ENCODE assay signal across 8 cellular contexts in genomic region chr7:45026984-45027773, GRCh38. TPM values are rescaled to one million over a fixed set of nuclear protein-coding genes. Genes with fewer than 3 reads are reported as not detected.
DNase-seq lines count a peak whose midpoint lies in the region; ATAC-seq and TF ChIP-seq lines count a peak whose summit lies in the region.

No MANE protein-coding gene starts in this region.

- H3K36me3 Mint-ChIP-seq in stimulated activated naive B cell treated with anti-CD40 and anti-IgM and Interleukin-4, amounts not matched to agents 10 μg/mL and 1 μg/mL and 100 μg/mL, for 72 hours: peaks cover 52 to 65% of the 10 kb centered on the region in 2 donors

- DNase-seq in GM12865 (ENCODE audit: low read depth) (peak; percentile 72), T-helper 9 cell (peak; percentile 16), fibroblast of lung (ENCODE audit: low read depth in 2 of 2) (peak; percentile 12 to 14), NCI-H2227 (lab: John Stamatoyannopoulos, UW; ENCODE audit: unreplicated experiment) (no peak), ureter (ENCODE audit: low spot score) (no peak)
- DNase-seq in stimulated activated naive B cell treated with anti-CD40 and anti-IgM and Interleukin-4, amounts not matched to agents 10 μg/mL and 1 μg/mL and 100 μg/mL, for 72 hours: no peak

- H3K9me3 Mint-ChIP-seq in stimulated activated naive B cell treated with anti-CD40 and anti-IgM and Interleukin-4, amounts not matched to agents 10 μg/mL and 1 μg/mL and 100 μg/mL, for 72 hours: no peaks in the 10 kb centered on the region

- TF ChIP-seq CTCF in GM12865 (IDR thresholded peaks at IDR 0.05; ENCODE audit: insufficient read depth, low read depth, low read length, missing control alignments) (no peak), fibroblast of lung (conservative IDR thresholded peaks at IDR 0.05 in 1 of 2, IDR thresholded peaks at IDR 0.05 in 1 of 2; ENCODE audit: low read depth in 1 of 2, low read length in 2 of 2) (no peak)

- H3K27me3 ChIP-seq in fibroblast of lung (ENCODE audit: control insufficient read depth, insufficient read depth, low read length): no peaks in the 10 kb centered on the region

- no peak overlapping the region for H3K9ac ChIP-seq in fibroblast of lung (ENCODE audit: insufficient read depth, low read length)

- peaks cover 37% of the 10 kb centered on the region for H3K79me2 ChIP-seq in fibroblast of lung (ENCODE audit: control insufficient read depth, insufficient read depth, low read length)

- H2AFZ ChIP-seq in fibroblast of lung (ENCODE audit: low read length): no peak overlapping the region

- H3K4me2 ChIP-seq in fibroblast of lung (ENCODE audit: extremely low read depth, insufficient read depth, low read length): peak overlapping the region; percentile 25

- peaks cover 3% of the 10 kb centered on the region for H3K4me1 ChIP-seq in fibroblast of lung (ENCODE audit: control insufficient read depth, extremely low read depth, insufficient read depth, low read length)

- no peaks in the 10 kb centered on the region for H3K27me3 Mint-ChIP-seq in stimulated activated naive B cell treated with anti-CD40 and anti-IgM and Interleukin-4, amounts not matched to agents 10 μg/mL and 1 μg/mL and 100 μg/mL, for 72 hours

- ATAC-seq in HG02973 (IDR thresholded peaks at IDR 0.05; ENCODE audit: unreplicated experiment): peak; percentile 42
- ATAC-seq in stimulated activated naive B cell treated with anti-CD40 and anti-IgM and Interleukin-4, amounts not matched to agents 10 μg/mL and 1 μg/mL and 100 μg/mL, for 72 hours (replicated peaks): peak; percentile 72 to 75
- ATAC-seq in HG03280 (IDR thresholded peaks at IDR 0.05; ENCODE audit: unreplicated experiment): no peak

- no peaks in the 10 kb centered on the region for H3K9me3 ChIP-seq in fibroblast of lung (ENCODE audit: control insufficient read depth, insufficient read depth, low read depth, low read length)

- H3K4me1 Mint-ChIP-seq in stimulated activated naive B cell treated with anti-CD40 and anti-IgM and Interleukin-4, amounts not matched to agents 10 μg/mL and 1 μg/mL and 100 μg/mL, for 72 hours: peaks cover 47 to 82% of the 10 kb centered on the region in 2 donors

- peak overlapping the region; percentile 68 to 77 for H3K4me3 Mint-ChIP-seq in stimulated activated naive B cell treated with anti-CD40 and anti-IgM and Interleukin-4, amounts not matched to agents 10 μg/mL and 1 μg/mL and 100 μg/mL, for 72 hours

- peak overlapping the region; percentile 77 for H3K4me3 ChIP-seq in GM12865 (ENCODE audit: low read depth, low read length)
- no peak overlapping the region for H3K4me3 ChIP-seq in fibroblast of lung (replicated peaks in 1 of 4; ENCODE audit: control extremely low read depth in 1 of 4, insufficient read depth in 1 of 4, low read depth in 3 of 4, low read length in 4 of 4)

- H4K20me1 ChIP-seq in fibroblast of lung (ENCODE audit: control insufficient read depth, extremely low read depth, insufficient read depth, low read length): no peaks in the 10 kb centered on the region

- H3K36me3 ChIP-seq in fibroblast of lung (ENCODE audit: control insufficient read depth, insufficient read depth, low read length): peaks cover 2% of the 10 kb centered on the region

- H3K27ac ChIP-seq in fibroblast of lung (ENCODE audit: insufficient read depth, low read length): no peak overlapping the region

- peak overlapping the region; percentile 88 for H3K27ac Mint-ChIP-seq in stimulated activated naive B cell treated with anti-CD40 and anti-IgM and Interleukin-4, amounts not matched to agents 10 μg/mL and 1 μg/mL and 100 μg/mL, for 72 hours

RNA-seq across cellular contexts. Expression of gene CCM2, which starts 27.2 kb away (rescaled TPM):
- total RNA-seq in fibroblast of lung (40.6 and 52.4 TPM in 2 replicates), ureter (31.1 TPM)
- polyA plus RNA-seq in fibroblast of lung: 27.8 and 34.7 TPM in 2 replicates
- polyA plus RNA-seq in fibroblast of lung (2012): 42.8 and 67.1 TPM in 2 replicates
- 173 and 190 TPM in 2 replicates for polyA minus RNA-seq in fibroblast of lung (ENCODE audit: low replicate concordance)

RNA-seq across cellular contexts. Expression of gene MYO1G, which starts 48.4 kb away (rescaled TPM):
- total RNA-seq in fibroblast of lung (under 0.01 TPM in 2 replicates), ureter (6.0 TPM)
- 0.02 and 0.10 TPM in 2 replicates for polyA plus RNA-seq in fibroblast of lung
- 0.08 TPM in 1 of 2 replicates, not detected in the other for polyA plus RNA-seq in fibroblast of lung (2012)
- 0.19 TPM in 1 of 2 replicates, not detected in the other for polyA minus RNA-seq in fibroblast of lung (ENCODE audit: low replicate concordance)

Comparison
In these comparisons a context has a peak if more than half of its experiments do, and no peak if none do; other contexts are left out.
1. DNase-seq: peak in GM12865 (single experiment), T-helper 9 cell (single experiment) and fibroblast of lung (2 of 2); none in stimulated activated naive B cell treated with anti-CD40 and anti-IgM and Interleukin-4, amounts not matched to agents 10 μg/mL and 1 μg/mL and 100 μg/mL, for 72 hours (single experiment), NCI-H2227 (single experiment) and ureter (single experiment).